Comparison of ENCODE assay signal across 9 cellular contexts in the genomic region with DNA sequence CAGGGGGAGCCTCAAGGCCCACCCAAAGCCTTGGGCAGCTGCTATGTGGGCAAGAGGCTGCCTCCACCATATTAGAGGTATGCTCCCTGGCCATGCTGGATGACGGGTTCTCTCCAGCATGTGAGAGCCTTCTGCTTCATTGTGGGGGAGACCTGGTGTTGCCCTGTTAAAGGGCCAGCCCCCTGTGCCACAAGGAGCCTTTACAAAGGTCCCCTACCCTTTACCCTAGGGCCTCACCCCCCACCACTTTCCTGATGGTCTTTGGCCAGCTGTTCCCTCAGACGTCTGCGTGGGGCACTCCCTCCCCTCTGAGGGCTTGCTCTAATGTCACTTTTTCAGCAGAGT. TPM values are rescaled to one million over a fixed set of nuclear protein-coding genes. Genes with fewer than 3 reads are reported as not detected.
"Had no signal": no experiment of that assay in that cellular context is flagged by ENCODE, and none has a peak within 500 bp of the region (broad histone marks: within the 10 kb centered on the region; RNA-seq: fewer than 3 reads in every experiment).

No MANE protein-coding gene starts in this region.

- H2AFZ ChIP-seq: GM23338 had no signal

- H3K4me3 Mint-ChIP-seq: GM23338, H9, IgD-negative memory B cell had no signal

- DNase-seq: H9, HCEC 1CT, KBM-7 had no signal

- H3K27ac Mint-ChIP-seq: GM23338, H9 had no signal

- H3K9me3 Mint-ChIP-seq: GM23338, H9, IgD-negative memory B cell had no signal

- FAIRE-seq: H1, H54, HTR-8/SVneo had no signal

- H3K4me3 ChIP-seq: GM23338 had no signal

- H3K4me2 ChIP-seq: GM23338 had no signal

- ATAC-seq: GM23338 had no signal

- H3K4me1 Mint-ChIP-seq: IgD-negative memory B cell had no signal

- H3K36me3 Mint-ChIP-seq: IgD-negative memory B cell had no signal

RNA-seq across cellular contexts. Expression of a gene that starts 5.2 kb away (rescaled TPM):
- total RNA-seq: GM23338, H1, H9, HT-29 had no signal
- polyA plus RNA-seq: GM23338, H1, IgD-negative memory B cell had no signal

RNA-seq across cellular contexts. Expression of a gene that starts 15.5 kb away (rescaled TPM):
- total RNA-seq: HT-29 had no signal
- polyA plus RNA-seq: GM23338, IgD-negative memory B cell had no signal
